8 cellular contexts compared by ENCODE assay signal in the genomic region with DNA sequence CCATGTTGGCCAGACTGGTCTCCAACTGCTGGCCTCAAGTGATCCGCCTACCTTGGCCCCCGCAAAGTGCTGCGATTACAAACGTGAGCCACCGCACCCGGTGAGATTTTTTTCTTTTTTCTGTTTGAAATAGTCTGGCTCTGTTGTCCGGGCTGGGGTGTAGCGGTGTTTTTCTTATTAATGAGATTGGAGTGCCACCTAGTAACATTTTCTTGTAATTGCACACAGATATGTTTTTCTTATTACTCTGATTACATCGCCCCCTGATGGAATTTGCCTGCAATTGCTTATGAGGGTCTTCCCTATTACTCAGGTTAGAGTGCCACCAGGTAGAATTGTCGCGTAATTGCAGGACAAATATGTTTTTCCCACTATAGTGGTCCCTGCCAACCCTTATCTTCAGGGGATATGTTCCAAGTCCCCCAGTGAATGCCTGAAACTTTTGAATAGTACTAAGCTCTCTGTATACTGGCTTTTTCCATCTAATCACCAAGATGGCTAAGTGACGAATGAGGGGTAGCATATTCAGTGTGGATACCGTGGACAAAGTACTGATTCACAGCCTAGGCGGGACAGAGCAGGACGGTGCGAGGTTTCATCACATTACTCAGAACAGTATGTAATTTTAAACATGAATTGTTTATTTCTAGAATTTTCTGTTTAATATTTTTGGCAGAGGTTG. TPM values are rescaled to one million over a fixed set of nuclear protein-coding genes. Genes with fewer than 3 reads are reported as not detected.
DNase-seq lines count a peak whose midpoint lies in the region; ATAC-seq, FAIRE-seq and TF ChIP-seq lines count a peak whose summit lies in the region.

No MANE protein-coding gene starts in this region.

- no peak for FAIRE-seq in astrocyte (lab: Jason Lieb, UNC)

- peak; percentile 38 for DNase-seq in activated CD4-positive, alpha-beta T cell treated with anti-CD3 and anti-CD28 coated beads for 36 hours
- DNase-seq in activated CD4-positive, alpha-beta T cell treated with anti-CD3 and anti-CD28 coated beads, Interleukin-2, amount 50 U/mL, for 4 hours: no peak
- DNase-seq in NAMALWA (ENCODE audit: low spot score) (peak; percentile 87), astrocyte (ENCODE audit: low read depth) (no peak), NCI-H2107 (lab: John Stamatoyannopoulos, UW) (no peak), UCSD-AML1 (lab: John Stamatoyannopoulos, UW; ENCODE audit: unreplicated experiment) (no peak)

- no peak overlapping the region for H3K9ac ChIP-seq in astrocyte (ENCODE audit: low read length)

- TF ChIP-seq CTCF in astrocyte (IDR thresholded peaks at IDR 0.05; ENCODE audit: insufficient read depth, low read depth, low read length) (peak; percentile 28), neutrophil (IDR thresholded peaks at IDR 0.05) (peak; percentile 37)

- H3K36me3 ChIP-seq in astrocyte (ENCODE audit: insufficient read depth, low read length) (no peaks in the 10 kb centered on the region), neutrophil (no peaks in the 10 kb centered on the region)

- no peaks in the 10 kb centered on the region for H3K4me1 Mint-ChIP-seq in activated CD4-positive, alpha-beta T cell treated with anti-CD3 and anti-CD28 coated beads for 36 hours
- H3K4me1 Mint-ChIP-seq in astrocyte (ENCODE audit: low read depth, unreplicated experiment): no peaks in the 10 kb centered on the region

- H3K27ac ChIP-seq in astrocyte (ENCODE audit: low read depth, low read length) (no peak overlapping the region), neutrophil (no peak overlapping the region)

- no peaks in the 10 kb centered on the region for H3K36me3 Mint-ChIP-seq in activated CD4-positive, alpha-beta T cell treated with anti-CD3 and anti-CD28 coated beads for 36 hours (ENCODE audit: low read depth)
- H3K36me3 Mint-ChIP-seq in astrocyte (ENCODE audit: low read depth, unreplicated experiment): no peaks in the 10 kb centered on the region

- H3K4me3 Mint-ChIP-seq in activated CD4-positive, alpha-beta T cell treated with anti-CD3 and anti-CD28 coated beads for 36 hours: no peak overlapping the region
- H3K4me3 Mint-ChIP-seq in astrocyte (ENCODE audit: unreplicated experiment): no peak overlapping the region

- POLR2A ChIA-PET in activated CD4-positive, alpha-beta T cell treated with anti-CD3 and anti-CD28 coated beads for 36 hours (lab: Charles Lee): no interaction called here

- no peak overlapping the region for H2AFZ ChIP-seq in astrocyte (ENCODE audit: low read depth, low read length)

- no peak overlapping the region for H3K4me2 ChIP-seq in astrocyte (ENCODE audit: low read length)

- H4K20me1 ChIP-seq in astrocyte (ENCODE audit: insufficient read depth, low read length): no peaks in the 10 kb centered on the region

- H3K9me3 Mint-ChIP-seq in activated CD4-positive, alpha-beta T cell treated with anti-CD3 and anti-CD28 coated beads for 36 hours (ENCODE audit: low read depth): no peaks in the 10 kb centered on the region
- H3K9me3 Mint-ChIP-seq in astrocyte (ENCODE audit: unreplicated experiment): no peaks in the 10 kb centered on the region

- peak; percentile 53 for ATAC-seq in activated CD4-positive, alpha-beta T cell treated with anti-CD3 and anti-CD28 coated beads for 36 hours
- no peak for ATAC-seq in HG03175 (IDR thresholded peaks at IDR 0.05; ENCODE audit: unreplicated experiment)

- CTCF ChIA-PET in activated CD4-positive, alpha-beta T cell treated with anti-CD3 and anti-CD28 coated beads for 36 hours (lab: Charles Lee): interaction anchor here (0.6 to 3.0 kb wide), 7 partner anchors 8 to 945 kb away, joined by 3 to 28 read pairs (median 5); no protein-coding TSS in a partner anchor

- no peaks in the 10 kb centered on the region for H3K79me2 ChIP-seq in astrocyte (ENCODE audit: insufficient read depth, low read length)

- H3K4me1 ChIP-seq in astrocyte (ENCODE audit: insufficient read depth, low read length) (no peaks in the 10 kb centered on the region), neutrophil (ENCODE audit: control insufficient read depth in 1 of 2, insufficient read depth in 1 of 2, low read depth in 1 of 2, low read length in 1 of 2) (no peaks in the 10 kb centered on the region)

- H3K27ac Mint-ChIP-seq in activated CD4-positive, alpha-beta T cell treated with anti-CD3 and anti-CD28 coated beads for 36 hours: no peak overlapping the region
- no peak overlapping the region for H3K27ac Mint-ChIP-seq in astrocyte (ENCODE audit: unreplicated experiment)

- intact Hi-C loops in activated CD4-positive, alpha-beta T cell treated with anti-CD3 and anti-CD28 coated beads for 36 hours (cut with DNase I, micrococcal nuclease): loop anchor here (1.0 to 5.0 kb wide), 7 partner anchors 141 to 944 kb away; partner anchors contain the start of genes CDKL5 (in 2 of the 2) and PHKA2 (in 1 of the 2)

- H3K9me3 ChIP-seq in astrocyte (ENCODE audit: insufficient read depth, low read depth, low read length) (no peaks in the 10 kb centered on the region), neutrophil (no peaks in the 10 kb centered on the region)

- no peak overlapping the region for H3K4me3 ChIP-seq in astrocyte (ENCODE audit: insufficient read depth, low read depth, low read length)
- H3K4me3 ChIP-seq in neutrophil (ENCODE audit: low read depth in 1 of 2, low read length in 1 of 2): no peak overlapping the region

- no peaks in the 10 kb centered on the region for H3K27me3 Mint-ChIP-seq in activated CD4-positive, alpha-beta T cell treated with anti-CD3 and anti-CD28 coated beads for 36 hours
- H3K27me3 Mint-ChIP-seq in astrocyte (ENCODE audit: low read depth, unreplicated experiment): no peaks in the 10 kb centered on the region

- H3K27me3 ChIP-seq in astrocyte (ENCODE audit: insufficient read depth, low read length): no peaks in the 10 kb centered on the region
- H3K27me3 ChIP-seq in neutrophil: no peaks in the 10 kb centered on the region

RNA-seq across cellular contexts. Expression of gene PDHA1, which starts 8.6 kb away (rescaled TPM):
- total RNA-seq in activated CD4-positive, alpha-beta T cell treated with anti-CD3 and anti-CD28 coated beads for 36 hours: 100 to 1,000 TPM; 204 to 217 TPM
- total RNA-seq in astrocyte: 158 and 163 TPM in 2 replicates

Comparison
In these comparisons a context has a peak if more than half of its experiments do, and no peak if none do; other contexts are left out.
1. DNase-seq: peak in activated CD4-positive, alpha-beta T cell treated with anti-CD3 and anti-CD28 coated beads for 36 hours (single experiment) and NAMALWA (single experiment); none in activated CD4-positive, alpha-beta T cell treated with anti-CD3 and anti-CD28 coated beads, Interleukin-2, amount 50 U/mL, for 4 hours (0 of 2), astrocyte (single experiment), NCI-H2107 (single experiment) and UCSD-AML1 (single experiment).